ENCODE assay signal across 17 cellular contexts in genomic region chr7:1210979-1211608, GRCh38. TPM values are rescaled to one million over a fixed set of nuclear protein-coding genes. Genes with fewer than 3 reads are reported as not detected.
A peak's percentile ranks its signal among the peaks of the same experiment; 100 is the strongest.
DNase-seq lines count a peak whose midpoint lies in the region; ATAC-seq and TF ChIP-seq lines count a peak whose summit lies in the region.
"Had no signal": no experiment of that assay in that cellular context is flagged by ENCODE, and none has a peak within 500 bp of the region (broad histone marks: within the 10 kb centered on the region; RNA-seq: fewer than 3 reads in every experiment).

No MANE protein-coding gene starts in this region.

- H3K79me1 ChIP-seq in IMR-90 (ENCODE audit: low read depth in 1 of 2, low read length in 2 of 2): no peaks in the 10 kb centered on the region

- H3K9me3 Mint-ChIP-seq in nephron progenitor cell: no peaks in the 10 kb centered on the region
- no peaks in the 10 kb centered on the region for H3K9me3 Mint-ChIP-seq in activated CD4-positive, alpha-beta T cell treated with anti-CD3 and anti-CD28 coated beads, Interleukin-2, amount 10 ng/mL, durations not matched to agents 7 days and 5 days
- H3K9me3 Mint-ChIP-seq: activated naive CD4-positive, alpha-beta T cell treated with anti-CD3 and anti-CD28 coated beads, Interleukin-2, amount 50 U/mL, for 24 hours; CD4-positive, CD25-positive, alpha-beta regulatory T cell had no signal

- no peak for TF ChIP-seq POLR2A in IMR-90 (IDR thresholded peaks at IDR 0.05; ENCODE audit: low read depth, low read length)

- H3K4me1 ChIP-seq in IMR-90 (ENCODE audit: control insufficient read depth, insufficient read depth, low read length) (no peaks in the 10 kb centered on the region; the same call in 1 of the 2 replicates), adipocyte (ENCODE audit: control insufficient read depth, insufficient read depth, low read length) (peaks cover 5% of the 10 kb centered on the region)
- H3K4me1 ChIP-seq: SJSA1 had no signal

- no peak overlapping the region for H3K4me3 Mint-ChIP-seq in nephron progenitor cell
- no peak overlapping the region for H3K4me3 Mint-ChIP-seq in activated CD4-positive, alpha-beta T cell treated with anti-CD3 and anti-CD28 coated beads, Interleukin-2, amount 10 ng/mL, durations not matched to agents 7 days and 5 days
- H3K4me3 Mint-ChIP-seq: activated naive CD4-positive, alpha-beta T cell treated with anti-CD3 and anti-CD28 coated beads, Interleukin-2, amount 50 U/mL, for 24 hours; CD4-positive, CD25-positive, alpha-beta regulatory T cell had no signal

- H2BK5ac ChIP-seq in IMR-90 (ENCODE audit: low read depth, low read length, poor library complexity, severe bottlenecking): no peak overlapping the region

- no peak for TF ChIP-seq RAD21 in IMR-90 (IDR thresholded peaks at IDR 0.05; ENCODE audit: low read length)

- DNase-seq in DMS153 (lab: John Stamatoyannopoulos, UW) (peak; percentile 48), IMR-90 (no peak), adipocyte (ENCODE audit: low read depth) (no peak), nephron progenitor cell (peak; percentile 24), cerebellar nuclear complex (lab: John Stamatoyannopoulos, UW) (no peak), NCI-H2196 (lab: John Stamatoyannopoulos, UW; ENCODE audit: unreplicated experiment) (no peak)
- DNase-seq in activated CD4-positive, alpha-beta T cell treated with anti-CD3 and anti-CD28 coated beads, Interleukin-2, amount 10 ng/mL, durations not matched to agents 7 days and 5 days: no peak
- DNase-seq: CD4-positive, CD25-positive, alpha-beta regulatory T cell; lower lobe of right lung; NCI-H526; occipital lobe; spleen had no signal

- no peak overlapping the region for H3K14ac ChIP-seq in IMR-90 (replicated peaks; ENCODE audit: low read depth, low read length)

- intact Hi-C loops in IMR-90 (cut with micrococcal nuclease): no loop called here

- CTCF ChIA-PET in IMR-90 (lab: Yijun Ruan, JAX): no interaction called here
- CTCF ChIA-PET in activated CD4-positive, alpha-beta T cell treated with anti-CD3 and anti-CD28 coated beads, Interleukin-2, amount 10 ng/mL, durations not matched to agents 7 days and 5 days (lab: Charles Lee): no interaction called here

- H3K36me3 Mint-ChIP-seq in nephron progenitor cell (ENCODE audit: low read depth): no peaks in the 10 kb centered on the region
- no peaks in the 10 kb centered on the region for H3K36me3 Mint-ChIP-seq in activated CD4-positive, alpha-beta T cell treated with anti-CD3 and anti-CD28 coated beads, Interleukin-2, amount 10 ng/mL, durations not matched to agents 7 days and 5 days (ENCODE audit: low read depth)
- H3K36me3 Mint-ChIP-seq: activated naive CD4-positive, alpha-beta T cell treated with anti-CD3 and anti-CD28 coated beads, Interleukin-2, amount 50 U/mL, for 24 hours; CD4-positive, CD25-positive, alpha-beta regulatory T cell had no signal

- BruUV-seq in IMR-90 (replicated peaks; lab: Mats Ljungman, UMichigan): no TSS peak

- dilution Hi-C loops in IMR-90 (cut with HindIII; ENCODE audit: low sequenced_read_pairs, unreplicated experiment): no loop called here

- H3K4me1 Mint-ChIP-seq in nephron progenitor cell: peaks cover 27% of the 10 kb centered on the region
- H3K4me1 Mint-ChIP-seq in activated CD4-positive, alpha-beta T cell treated with anti-CD3 and anti-CD28 coated beads, Interleukin-2, amount 10 ng/mL, durations not matched to agents 7 days and 5 days: no peaks in the 10 kb centered on the region
- H3K4me1 Mint-ChIP-seq: activated naive CD4-positive, alpha-beta T cell treated with anti-CD3 and anti-CD28 coated beads, Interleukin-2, amount 50 U/mL, for 24 hours; CD4-positive, CD25-positive, alpha-beta regulatory T cell had no signal

- H3K4me2 ChIP-seq in IMR-90 (ENCODE audit: low read depth, low read length): no peak overlapping the region

- H3K4ac ChIP-seq in IMR-90 (ENCODE audit: low read depth, low read length): no peak overlapping the region

- no peaks in the 10 kb centered on the region for H3K36me3 ChIP-seq in IMR-90 (ENCODE audit: control insufficient read depth, insufficient read depth, low read length)
- H3K36me3 ChIP-seq in adipocyte (ENCODE audit: control insufficient read depth, insufficient read depth, low read length, severe bottlenecking): no peaks in the 10 kb centered on the region
- H3K36me3 ChIP-seq: esophagus muscularis mucosa, lower lobe of right lung, SJSA1, spleen had no signal

- no peak for TF ChIP-seq CTCF in IMR-90 (conservative IDR thresholded peaks at IDR 0.05; ENCODE audit: low read depth, low read length)
- TF ChIP-seq CTCF in nephron progenitor cell (IDR thresholded peaks at IDR 0.05): no peak

- no peak overlapping the region for H2BK20ac ChIP-seq in IMR-90 (ENCODE audit: low read depth, low read length)

- H3K18ac ChIP-seq in IMR-90 (ENCODE audit: low read depth, low read length): no peak overlapping the region

- H4K20me1 ChIP-seq in IMR-90 (ENCODE audit: insufficient read depth, low read length): no peaks in the 10 kb centered on the region

- H4K91ac ChIP-seq in IMR-90 (ENCODE audit: insufficient read depth, low read depth, low read length): no peak overlapping the region

- H3K9me1 ChIP-seq in IMR-90 (ENCODE audit: insufficient read depth, low read length): no peaks in the 10 kb centered on the region

- in situ Hi-C loops in IMR-90 (cut with MboI; ENCODE audit: low sequenced_read_pairs): no loop called here

- no peak overlapping the region for H2AK9ac ChIP-seq in IMR-90 (replicated peaks; ENCODE audit: low read depth, low read length, poor library complexity)

- no peak overlapping the region for H2BK15ac ChIP-seq in IMR-90 (ENCODE audit: low read depth, low read length)

- no peak overlapping the region for H3K27ac ChIP-seq in IMR-90 (ENCODE audit: insufficient read depth, low read length)
- H3K27ac ChIP-seq: esophagus muscularis mucosa, lower lobe of right lung, SJSA1, spleen had no signal

- no peak overlapping the region for H3K27ac Mint-ChIP-seq in nephron progenitor cell
- H3K27ac Mint-ChIP-seq in activated CD4-positive, alpha-beta T cell treated with anti-CD3 and anti-CD28 coated beads, Interleukin-2, amount 10 ng/mL, durations not matched to agents 7 days and 5 days: no peak overlapping the region
- H3K27ac Mint-ChIP-seq: activated naive CD4-positive, alpha-beta T cell treated with anti-CD3 and anti-CD28 coated beads, Interleukin-2, amount 50 U/mL, for 24 hours; CD4-positive, CD25-positive, alpha-beta regulatory T cell had no signal

- H3K27me3 ChIP-seq in IMR-90 (ENCODE audit: control insufficient read depth, insufficient read depth, low read length): peaks cover 61% of the 10 kb centered on the region
- H3K27me3 ChIP-seq in adipocyte (replicated peaks; ENCODE audit: control insufficient read depth, insufficient read depth, low read length): peaks cover 53% of the 10 kb centered on the region

- H2BK120ac ChIP-seq in IMR-90 (ENCODE audit: low read depth, low read length): no peak overlapping the region

- WGBS in IMR-90 (ENCODE audit: extremely low coverage in 2 of 2, insufficient read length in 1 of 2), 2 experiments: 26% methylated on average over 20 of the region's 35 CpGs; no CpG with 5 or more reads in 1 of the 2 experiments

- ATAC-seq in IMR-90 (ENCODE audit: low read depth) (peak; percentile 14; the same call in 1 of the 2 replicates), GM19324 (IDR thresholded peaks at IDR 0.05; ENCODE audit: low FRiP score, unreplicated experiment) (no peak)

- POLR2A ChIA-PET in IMR-90 (lab: Charles Lee; ENCODE audit: unreplicated experiment): no interaction called here
- POLR2A ChIA-PET in activated CD4-positive, alpha-beta T cell treated with anti-CD3 and anti-CD28 coated beads, Interleukin-2, amount 10 ng/mL, durations not matched to agents 7 days and 5 days (lab: Charles Lee): no interaction called here

- H3K9ac ChIP-seq in IMR-90 (ENCODE audit: low read depth, low read length) (no peak overlapping the region), adipocyte (ENCODE audit: low read length) (no peak overlapping the region)

- H4K8ac ChIP-seq in IMR-90 (ENCODE audit: low read depth in 2 of 2, low read length in 2 of 2): no peak overlapping the region

- H2AK5ac ChIP-seq in IMR-90 (ENCODE audit: low read depth, low read length): no peak overlapping the region

- no peak overlapping the region for H2AFZ ChIP-seq in IMR-90 (replicated peaks; ENCODE audit: low read length, poor library complexity)

- H3K56ac ChIP-seq in IMR-90 (ENCODE audit: extremely low read depth, insufficient read depth, low read length): no peak overlapping the region

- peaks cover 47% of the 10 kb centered on the region for H3K27me3 Mint-ChIP-seq in nephron progenitor cell (ENCODE audit: low read depth, poor library complexity)
- peaks cover 25% of the 10 kb centered on the region for H3K27me3 Mint-ChIP-seq in activated CD4-positive, alpha-beta T cell treated with anti-CD3 and anti-CD28 coated beads, Interleukin-2, amount 10 ng/mL, durations not matched to agents 7 days and 5 days

- no peak overlapping the region for H4K5ac ChIP-seq in IMR-90 (ENCODE audit: low read depth, low read length)

- no peak overlapping the region for H3K23ac ChIP-seq in IMR-90 (ENCODE audit: low read depth, low read length)

- H3K9me3 ChIP-seq in IMR-90 (ENCODE audit: control insufficient read depth, insufficient read depth, low read length) (no peaks in the 10 kb centered on the region), adipocyte (ENCODE audit: control insufficient read depth, low read length) (no peaks in the 10 kb centered on the region)
- H3K9me3 ChIP-seq: esophagus muscularis mucosa, lower lobe of right lung, SJSA1 had no signal

- H3K4me3 ChIP-seq in IMR-90 (ENCODE audit: insufficient read depth, low read depth, low read length) (no peak overlapping the region), adipocyte (ENCODE audit: low read length) (peak overlapping the region; percentile 20)
- H3K4me3 ChIP-seq: lower lobe of right lung, SJSA1 had no signal

TF ChIP-seq in IMR-90, 13 proteins besides CTCF, POLR2A, EP300 and RAD21 (continues in another document):
- no peak for TF ChIP-seq RCOR1 (IDR thresholded peaks at IDR 0.05; ENCODE audit: insufficient replicate concordance, low read length)
- no peak for TF ChIP-seq RFX5 (IDR thresholded peaks at IDR 0.05; ENCODE audit: low read depth, low read length)
- TF ChIP-seq NFE2L2 (IDR thresholded peaks at IDR 0.05; ENCODE audit: low read depth, low read length): no peak
- no peak for TF ChIP-seq CHD1 (IDR thresholded peaks at IDR 0.05; ENCODE audit: low read depth, low read length)

RNA-seq across cellular contexts. Expression of gene UNCX, which starts 21.6 kb away (rescaled TPM):
- total RNA-seq in IMR-90 (2012; rRNA removed): not detected in 2 replicates
- polyA plus RNA-seq in IMR-90 (2012; rRNA removed): not detected in 2 replicates
- not detected in 2 replicates for polyA plus RNA-seq in IMR-90 (2012; cell fraction: cytosol; rRNA removed)
- polyA plus RNA-seq in IMR-90 (2012; cell fraction: nucleus; rRNA removed; ENCODE audit: low replicate concordance): not detected in 2 replicates
- not detected for total RNA-seq in activated CD4-positive, alpha-beta T cell treated with anti-CD3 and anti-CD28 coated beads, Interleukin-2, amount 10 ng/mL, durations not matched to agents 7 days and 5 days
- total RNA-seq: CD4-positive, CD25-positive, alpha-beta regulatory T cell; esophagus muscularis mucosa; lower lobe of right lung; occipital lobe; SJSA1; spleen; subcutaneous adipose tissue had no signal
- polyA plus RNA-seq: CD4-positive, CD25-positive, alpha-beta regulatory T cell; spleen had no signal

RNA-seq across cellular contexts. Expression of gene ZFAND2A, which starts 51.1 kb away (rescaled TPM):
- total RNA-seq in IMR-90 (2012; rRNA removed): 9.4 and 11.8 TPM in 2 replicates
- polyA plus RNA-seq in IMR-90 (2012; rRNA removed): 25.9 and 28.7 TPM in 2 replicates
- 15.0 and 19.7 TPM in 2 replicates for polyA plus RNA-seq in IMR-90 (2012; cell fraction: cytosol; rRNA removed)
- 21.7 and 58.1 TPM in 2 replicates for polyA plus RNA-seq in IMR-90 (2012; cell fraction: nucleus; rRNA removed; ENCODE audit: low replicate concordance)
- total RNA-seq in activated CD4-positive, alpha-beta T cell treated with anti-CD3 and anti-CD28 coated beads, Interleukin-2, amount 10 ng/mL, durations not matched to agents 7 days and 5 days: 10 to 100 TPM; 23.3 to 24.0 TPM

Comparison
In these comparisons a context has a peak if more than half of its experiments do, and no peak if none do; other contexts are left out.
1. DNase-seq: peak in DMS153 (single experiment) and nephron progenitor cell (single experiment); none in IMR-90 (single experiment), adipocyte (single experiment), cerebellar nuclear complex (0 of 2), NCI-H2196 (single experiment) and activated CD4-positive, alpha-beta T cell treated with anti-CD3 and anti-CD28 coated beads, Interleukin-2, amount 10 ng/mL, durations not matched to agents 7 days and 5 days (single experiment).